32 cellular contexts compared by ENCODE assay signal in the genomic region with DNA sequence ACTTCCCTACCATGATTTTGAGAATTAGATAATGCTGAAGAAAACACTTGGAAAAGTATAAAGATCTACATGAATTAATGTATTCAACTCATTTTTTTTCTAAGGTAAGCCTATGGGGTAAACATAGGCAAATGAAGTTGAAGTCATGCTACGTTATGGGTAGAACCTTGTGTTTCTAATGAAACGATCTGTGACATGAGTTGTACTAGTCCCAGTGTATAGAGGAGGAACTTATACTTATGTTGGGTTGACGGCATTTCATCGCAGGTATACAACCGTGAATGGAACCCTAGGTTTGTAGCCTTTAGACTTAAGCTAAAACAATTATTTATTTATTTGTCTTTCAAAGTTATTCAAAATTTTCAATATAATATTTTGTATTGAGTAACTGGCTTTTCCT. TPM values are rescaled to one million over a fixed set of nuclear protein-coding genes. Genes with fewer than 3 reads are reported as not detected.
"Had no signal": no experiment of that assay in that cellular context is flagged by ENCODE, and none has a peak within 500 bp of the region (broad histone marks: within the 10 kb centered on the region; RNA-seq: fewer than 3 reads in every experiment).

No MANE protein-coding gene starts in this region.

- H3K9me3 ChIP-seq: adrenal gland, body of pancreas, breast epithelium, colonic mucosa, heart left ventricle had no signal

- H3K36me3 ChIP-seq: adrenal gland, breast epithelium, cardiac muscle cell, colonic mucosa, heart left ventricle, WERI-Rb-1 had no signal

- H3K4me3 ChIP-seq: adrenal gland, body of pancreas, breast epithelium, colonic mucosa had no signal

- H3K27ac ChIP-seq: adrenal gland, body of pancreas, breast epithelium, cardiac muscle cell, colonic mucosa, heart left ventricle, WERI-Rb-1 had no signal

- H3K27me3 ChIP-seq: body of pancreas had no signal

- H3K4me1 ChIP-seq: colonic mucosa had no signal

- ATAC-seq: activated CD4-positive, CD25-positive, alpha-beta regulatory T cell treated with anti-CD3 and anti-CD28 coated beads, Interleukin-2, amount 50 U/mL, for 24 hours; activated CD8-positive, alpha-beta T cell treated with anti-CD3 and anti-CD28 coated beads for 36 hours; activated naive CD8-positive, alpha-beta T cell treated with anti-CD3 and anti-CD28 coated beads, Interleukin-2, amount 50 U/mL, for 24 hours; activated T-cell treated with anti-CD3 and anti-CD28 coated beads, Interleukin-2, amount 50 U/mL, for 4 hours; activated T-helper 17 cell treated with anti-CD3 and anti-CD28 coated beads, Interleukin-2, amount 50 U/mL, for 72 hours; body of pancreas; esophagus mucosa; heart left ventricle; T-helper 17 cell had no signal

- DNase-seq: activated B cell treated with CpG ODN at 0.5 μM for 24 hours; activated CD4-positive, alpha-beta T cell treated with anti-CD3 and anti-CD28 coated beads for 48 hours; activated CD4-positive, alpha-beta T cell treated with anti-CD3 and anti-CD28 coated beads, Interleukin-2, amount 50 U/mL, for 1 hour; activated CD4-positive, alpha-beta T cell treated with anti-CD3 and anti-CD28 coated beads, Interleukin-2, amount 50 U/mL, for 48 hours; activated CD8-positive, alpha-beta memory T cell treated with anti-CD3 and anti-CD28 coated beads for 24 hours; activated CD8-positive, alpha-beta T cell treated with anti-CD3 and anti-CD28 coated beads for 36 hours; activated effector memory CD4-positive, alpha-beta T cell treated with Interleukin-2 at 50 U/mL for 16 hours; activated naive CD4-positive, alpha-beta T cell treated with anti-CD3 and anti-CD28 coated beads for 36 hours; activated naive CD8-positive, alpha-beta T cell treated with anti-CD3 and anti-CD28 coated beads for 36 hours; activated naive CD8-positive, alpha-beta T cell treated with anti-CD3 and anti-CD28 coated beads, Interleukin-2, amount 50 U/mL, for 24 hours; activated T-cell treated with anti-CD3 and anti-CD28 coated beads, Interleukin-2, amount 50 U/mL, for 4 hours; adrenal gland; amygdala; aorta; body of pancreas; central memory CD4-positive, alpha-beta T cell; cerebellar nuclear complex; colonic mucosa; effector memory CD4-positive, alpha-beta T cell; endodermal cell; foreskin fibroblast; heart left ventricle; T-helper 1 cell; T-helper 17 cell; T1000; WERI-Rb-1 had no signal

RNA-seq across cellular contexts. Expression of a gene that starts 2.6 kb away (rescaled TPM):
- total RNA-seq: activated B cell treated with CpG ODN at 0.5 μM for 24 hours, epithelial cell of proximal tubule, esophagus mucosa, T-helper 17 cell had no signal
